ENCODE assay signal across 1 cellular context in the genomic region with DNA sequence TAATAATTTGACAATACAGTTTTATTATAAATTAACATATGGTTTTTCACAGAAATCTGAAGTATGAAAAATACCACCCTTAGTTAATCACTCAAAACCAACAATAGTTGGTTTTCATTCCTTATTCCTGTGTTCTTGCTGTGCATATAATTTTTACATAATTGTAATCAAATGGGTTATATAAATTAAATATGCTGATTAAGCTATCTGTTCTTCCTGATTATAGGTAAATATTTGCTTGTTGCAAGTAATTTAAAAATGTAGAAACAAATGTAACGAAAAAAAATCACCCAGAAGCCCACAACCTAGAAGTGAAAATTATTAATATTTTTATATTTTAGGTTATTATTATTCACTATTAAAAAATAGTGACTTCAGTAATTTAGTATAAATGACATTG.
TF ChIP-seq lines count a peak whose summit lies in the region.

No MANE protein-coding gene starts in this region.

TF ChIP-seq in HepG2, 621 proteins besides CTCF, POLR2A, EP300 and RAD21 (continued from another document):
- peak; percentile 49 to 83; a peak in 2 of 4 replicates for TF ChIP-seq MAFK (conservative IDR thresholded peaks at IDR 0.05 in 1 of 2, IDR thresholded peaks at IDR 0.05 in 1 of 2; ENCODE audit: low read length in 2 of 2)
- TF ChIP-seq ZNF460 (CRISPR knock-in tag; IDR thresholded peaks at IDR 0.05; ENCODE audit: borderline replicate concordance), result no peak
- peak; percentile 71 for TF ChIP-seq MAFF (IDR thresholded peaks at IDR 0.05; ENCODE audit: low read depth, low read length)
- no peak for TF ChIP-seq PCBP1 (IDR thresholded peaks at IDR 0.05; ENCODE audit: borderline replicate concordance, low read depth, low read length)
